ENCODE assay signal across 1 cellular context in the genomic region with DNA sequence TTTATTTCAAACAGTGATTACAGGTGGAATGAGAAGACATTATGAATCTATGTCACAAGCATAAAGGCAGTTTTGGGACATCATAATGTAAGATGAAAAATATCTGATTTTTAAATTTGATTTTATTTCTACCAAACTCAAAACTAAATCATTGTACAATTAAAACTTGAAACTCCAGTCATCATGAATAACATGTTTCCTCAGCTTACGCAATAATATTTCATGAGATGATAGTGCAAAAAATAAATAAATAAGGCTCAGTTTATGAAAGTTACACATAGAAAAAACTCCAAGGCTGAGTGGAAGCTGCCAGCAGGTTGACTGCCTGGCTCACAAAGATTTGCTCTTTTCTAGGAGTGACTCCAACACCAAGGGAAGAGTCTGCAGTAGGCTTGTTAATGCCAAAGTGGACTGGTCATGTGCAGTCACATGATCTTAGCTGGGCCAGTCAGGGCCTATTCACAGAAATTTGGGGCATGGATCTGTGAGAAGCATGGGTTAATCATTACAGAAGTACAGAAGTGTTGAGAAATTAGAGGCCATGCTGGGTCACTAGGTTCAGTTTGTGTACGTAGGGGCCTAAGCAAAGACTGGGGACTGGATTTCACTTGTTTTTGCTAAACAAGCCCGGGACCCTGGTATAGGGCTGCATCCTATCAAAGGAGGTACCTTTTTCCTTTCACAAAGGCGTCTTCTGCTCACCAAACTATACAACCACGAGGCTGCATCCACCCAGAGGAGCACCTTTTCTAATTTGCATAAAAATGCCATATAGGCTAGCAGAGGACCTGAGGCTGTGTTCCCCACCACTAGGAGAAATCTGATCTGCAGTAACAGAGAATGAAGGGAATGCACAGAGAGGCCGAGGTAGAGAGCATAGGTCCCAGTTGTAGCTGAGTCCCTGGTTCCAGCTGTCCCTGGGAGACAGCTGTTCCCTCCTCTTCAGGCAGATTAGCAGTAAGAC.
TF ChIP-seq lines count a peak whose summit lies in the region.

No MANE protein-coding gene starts in this region.

TF ChIP-seq in HepG2, 621 proteins besides CTCF, POLR2A, EP300 and RAD21 (continued from another document and continues in another):
- TF ChIP-seq, protein P1, sequence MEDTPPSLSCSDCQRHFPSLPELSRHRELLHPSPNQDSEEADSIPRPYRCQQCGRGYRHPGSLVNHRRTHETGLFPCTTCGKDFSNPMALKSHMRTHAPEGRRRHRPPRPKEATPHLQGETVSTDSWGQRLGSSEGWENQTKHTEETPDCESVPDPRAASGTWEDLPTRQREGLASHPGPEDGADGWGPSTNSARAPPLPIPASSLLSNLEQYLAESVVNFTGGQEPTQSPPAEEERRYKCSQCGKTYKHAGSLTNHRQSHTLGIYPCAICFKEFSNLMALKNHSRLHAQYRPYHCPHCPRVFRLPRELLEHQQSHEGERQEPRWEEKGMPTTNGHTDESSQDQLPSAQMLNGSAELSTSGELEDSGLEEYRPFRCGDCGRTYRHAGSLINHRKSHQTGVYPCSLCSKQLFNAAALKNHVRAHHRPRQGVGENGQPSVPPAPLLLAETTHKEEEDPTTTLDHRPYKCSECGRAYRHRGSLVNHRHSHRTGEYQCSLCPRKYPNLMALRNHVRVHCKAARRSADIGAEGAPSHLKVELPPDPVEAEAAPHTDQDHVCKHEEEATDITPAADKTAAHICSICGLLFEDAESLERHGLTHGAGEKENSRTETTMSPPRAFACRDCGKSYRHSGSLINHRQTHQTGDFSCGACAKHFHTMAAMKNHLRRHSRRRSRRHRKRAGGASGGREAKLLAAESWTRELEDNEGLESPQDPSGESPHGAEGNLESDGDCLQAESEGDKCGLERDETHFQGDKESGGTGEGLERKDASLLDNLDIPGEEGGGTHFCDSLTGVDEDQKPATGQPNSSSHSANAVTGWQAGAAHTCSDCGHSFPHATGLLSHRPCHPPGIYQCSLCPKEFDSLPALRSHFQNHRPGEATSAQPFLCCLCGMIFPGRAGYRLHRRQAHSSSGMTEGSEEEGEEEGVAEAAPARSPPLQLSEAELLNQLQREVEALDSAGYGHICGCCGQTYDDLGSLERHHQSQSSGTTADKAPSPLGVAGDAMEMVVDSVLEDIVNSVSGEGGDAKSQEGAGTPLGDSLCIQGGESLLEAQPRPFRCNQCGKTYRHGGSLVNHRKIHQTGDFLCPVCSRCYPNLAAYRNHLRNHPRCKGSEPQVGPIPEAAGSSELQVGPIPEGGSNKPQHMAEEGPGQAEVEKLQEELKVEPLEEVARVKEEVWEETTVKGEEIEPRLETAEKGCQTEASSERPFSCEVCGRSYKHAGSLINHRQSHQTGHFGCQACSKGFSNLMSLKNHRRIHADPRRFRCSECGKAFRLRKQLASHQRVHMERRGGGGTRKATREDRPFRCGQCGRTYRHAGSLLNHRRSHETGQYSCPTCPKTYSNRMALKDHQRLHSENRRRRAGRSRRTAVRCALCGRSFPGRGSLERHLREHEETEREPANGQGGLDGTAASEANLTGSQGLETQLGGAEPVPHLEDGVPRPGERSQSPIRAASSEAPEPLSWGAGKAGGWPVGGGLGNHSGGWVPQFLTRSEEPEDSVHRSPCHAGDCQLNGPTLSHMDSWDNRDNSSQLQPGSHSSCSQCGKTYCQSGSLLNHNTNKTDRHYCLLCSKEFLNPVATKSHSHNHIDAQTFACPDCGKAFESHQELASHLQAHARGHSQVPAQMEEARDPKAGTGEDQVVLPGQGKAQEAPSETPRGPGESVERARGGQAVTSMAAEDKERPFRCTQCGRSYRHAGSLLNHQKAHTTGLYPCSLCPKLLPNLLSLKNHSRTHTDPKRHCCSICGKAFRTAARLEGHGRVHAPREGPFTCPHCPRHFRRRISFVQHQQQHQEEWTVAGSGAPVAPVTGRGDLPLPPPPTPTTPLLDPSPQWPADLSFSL (CRISPR knock-in tag; IDR thresholded peaks at IDR 0.05), result no peak
- peak; percentile 79 for TF ChIP-seq NR2F6 (IDR thresholded peaks at IDR 0.05)
- peak; percentile 85 for TF ChIP-seq NR2F6 (CRISPR knock-in tag; IDR thresholded peaks at IDR 0.05)
- TF ChIP-seq SALL2 (CRISPR knock-in tag; IDR thresholded peaks at IDR 0.05), result no peak
- no peak for TF ChIP-seq ZNF75D (CRISPR knock-in tag; IDR thresholded peaks at IDR 0.05; ENCODE audit: borderline replicate concordance)
- TF ChIP-seq ZNF317 (CRISPR knock-in tag; IDR thresholded peaks at IDR 0.05), result peak; percentile 65; the same call in 1 of the 2 replicates
- 0 out of 2 replicates have a peak, but pooled peaks have one; percentile 33 for TF ChIP-seq TOE1 (CRISPR knock-in tag; IDR thresholded peaks at IDR 0.05)
- no peak for TF ChIP-seq ZNF615 (CRISPR knock-in tag; IDR thresholded peaks at IDR 0.05; ENCODE audit: borderline replicate concordance)
- TF ChIP-seq HMGXB3 (CRISPR knock-in tag; IDR thresholded peaks at IDR 0.05; ENCODE audit: borderline replicate concordance), result peak; percentile 80; the same call in 1 of the 2 replicates
- no peak for TF ChIP-seq HOXD1 (CRISPR knock-in tag; IDR thresholded peaks at IDR 0.05)
- TF ChIP-seq, protein P2, sequence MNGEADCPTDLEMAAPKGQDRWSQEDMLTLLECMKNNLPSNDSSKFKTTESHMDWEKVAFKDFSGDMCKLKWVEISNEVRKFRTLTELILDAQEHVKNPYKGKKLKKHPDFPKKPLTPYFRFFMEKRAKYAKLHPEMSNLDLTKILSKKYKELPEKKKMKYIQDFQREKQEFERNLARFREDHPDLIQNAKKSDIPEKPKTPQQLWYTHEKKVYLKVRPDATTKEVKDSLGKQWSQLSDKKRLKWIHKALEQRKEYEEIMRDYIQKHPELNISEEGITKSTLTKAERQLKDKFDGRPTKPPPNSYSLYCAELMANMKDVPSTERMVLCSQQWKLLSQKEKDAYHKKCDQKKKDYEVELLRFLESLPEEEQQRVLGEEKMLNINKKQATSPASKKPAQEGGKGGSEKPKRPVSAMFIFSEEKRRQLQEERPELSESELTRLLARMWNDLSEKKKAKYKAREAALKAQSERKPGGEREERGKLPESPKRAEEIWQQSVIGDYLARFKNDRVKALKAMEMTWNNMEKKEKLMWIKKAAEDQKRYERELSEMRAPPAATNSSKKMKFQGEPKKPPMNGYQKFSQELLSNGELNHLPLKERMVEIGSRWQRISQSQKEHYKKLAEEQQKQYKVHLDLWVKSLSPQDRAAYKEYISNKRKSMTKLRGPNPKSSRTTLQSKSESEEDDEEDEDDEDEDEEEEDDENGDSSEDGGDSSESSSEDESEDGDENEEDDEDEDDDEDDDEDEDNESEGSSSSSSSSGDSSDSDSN (CRISPR knock-in tag; IDR thresholded peaks at IDR 0.05), result peak; percentile 55; the same call in 1 of the 2 replicates
- peak; percentile 98 for TF ChIP-seq RARA (CRISPR knock-in tag; IDR thresholded peaks at IDR 0.05)
- TF ChIP-seq HMG20A (CRISPR knock-in tag; IDR thresholded peaks at IDR 0.05; ENCODE audit: borderline replicate concordance), result peak; percentile 68
- peak; percentile 59; the same call in 1 of the 2 replicates for TF ChIP-seq ZNF772 (CRISPR knock-in tag; IDR thresholded peaks at IDR 0.05)
- no peak for TF ChIP-seq MED8 (CRISPR knock-in tag; IDR thresholded peaks at IDR 0.05; ENCODE audit: insufficient replicate concordance)
- no peak for TF ChIP-seq DNMT3B (CRISPR knock-in tag; conservative IDR thresholded peaks at IDR 0.05)
- 0 out of 2 replicates have a peak, but pooled peaks have one; percentile 41 for TF ChIP-seq ZNF362 (CRISPR knock-in tag; IDR thresholded peaks at IDR 0.05; ENCODE audit: borderline replicate concordance)
- TF ChIP-seq GABPB1 (CRISPR knock-in tag; IDR thresholded peaks at IDR 0.05), result peak; percentile 35; the same call in 1 of the 2 replicates
- TF ChIP-seq HNF4G (IDR thresholded peaks at IDR 0.05; ENCODE audit: borderline replicate concordance, low read depth, low read length), result no peak
- no peak for TF ChIP-seq HNF4G (CRISPR knock-in tag; IDR thresholded peaks at IDR 0.05; ENCODE audit: borderline replicate concordance, low read depth)
- TF ChIP-seq ZNF557 (CRISPR knock-in tag; IDR thresholded peaks at IDR 0.05), result 0 out of 2 replicates have a peak, but pooled peaks have one; percentile 29
- peak; percentile 79 for TF ChIP-seq CEBPG (CRISPR knock-in tag; IDR thresholded peaks at IDR 0.05)
- TF ChIP-seq ZNF564 (CRISPR knock-in tag; IDR thresholded peaks at IDR 0.05), result 0 out of 2 replicates have a peak, but pooled peaks have one; percentile 48
- TF ChIP-seq ZNF547 (CRISPR knock-in tag; IDR thresholded peaks at IDR 0.05), result peak; percentile 35; the same call in 1 of the 2 replicates
- peak; percentile 64; the same call in 1 of the 2 replicates for TF ChIP-seq MEF2D (CRISPR knock-in tag; IDR thresholded peaks at IDR 0.05)
- TF ChIP-seq IKZF5 (CRISPR knock-in tag; IDR thresholded peaks at IDR 0.05), result 0 out of 2 replicates have a peak, but pooled peaks have one; percentile 50
- TF ChIP-seq HCFC1 (IDR thresholded peaks at IDR 0.05; ENCODE audit: low read depth, low read length), result no peak
- peak; percentile 80 for TF ChIP-seq GATAD2A (CRISPR knock-in tag; IDR thresholded peaks at IDR 0.05)
- TF ChIP-seq RXRA (CRISPR knock-in tag; IDR thresholded peaks at IDR 0.05), result peak; percentile 96
- 0 out of 2 replicates have a peak, but pooled peaks have one; percentile 20 for TF ChIP-seq IRF2 (CRISPR knock-in tag; IDR thresholded peaks at IDR 0.05)
- no peak for TF ChIP-seq ZNF496 (CRISPR knock-in tag; IDR thresholded peaks at IDR 0.05; ENCODE audit: insufficient replicate concordance)
- TF ChIP-seq SMAD3 (CRISPR knock-in tag; IDR thresholded peaks at IDR 0.05), result peak; percentile 90; the same call in 1 of the 2 replicates
- TF ChIP-seq, protein P3, sequence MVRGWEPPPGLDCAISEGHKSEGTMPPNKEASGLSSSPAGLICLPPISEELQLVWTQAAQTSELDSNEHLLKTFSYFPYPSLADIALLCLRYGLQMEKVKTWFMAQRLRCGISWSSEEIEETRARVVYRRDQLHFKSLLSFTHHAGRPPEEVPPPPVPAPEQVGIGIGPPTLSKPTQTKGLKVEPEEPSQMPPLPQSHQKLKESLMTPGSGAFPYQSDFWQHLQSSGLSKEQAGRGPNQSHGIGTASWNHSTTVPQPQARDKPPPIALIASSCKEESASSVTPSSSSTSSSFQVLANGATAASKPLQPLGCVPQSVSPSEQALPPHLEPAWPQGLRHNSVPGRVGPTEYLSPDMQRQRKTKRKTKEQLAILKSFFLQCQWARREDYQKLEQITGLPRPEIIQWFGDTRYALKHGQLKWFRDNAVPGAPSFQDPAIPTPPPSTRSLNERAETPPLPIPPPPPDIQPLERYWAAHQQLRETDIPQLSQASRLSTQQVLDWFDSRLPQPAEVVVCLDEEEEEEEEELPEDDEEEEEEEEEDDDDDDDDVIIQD (CRISPR knock-in tag; IDR thresholded peaks at IDR 0.05; ENCODE audit: low read depth), result peak; percentile 99
- no peak for TF ChIP-seq ZNF790 (CRISPR knock-in tag; IDR thresholded peaks at IDR 0.05; ENCODE audit: borderline replicate concordance)
- TF ChIP-seq SOX13 (IDR thresholded peaks at IDR 0.05), result peak; percentile 45; the same call in 1 of the 2 replicates
- peak in 1 of 2 experiments; percentile 84; a peak in 2 of 4 replicates for TF ChIP-seq SOX13 (CRISPR knock-in tag; conservative IDR thresholded peaks at IDR 0.05 in 1 of 2, IDR thresholded peaks at IDR 0.05 in 1 of 2)
- no peak for TF ChIP-seq DBP (CRISPR knock-in tag; IDR thresholded peaks at IDR 0.05; ENCODE audit: not compliant biosample characterization)
- peak; percentile 85; the same call in 1 of the 2 replicates for TF ChIP-seq FOXJ3 (CRISPR knock-in tag; IDR thresholded peaks at IDR 0.05; ENCODE audit: borderline replicate concordance)
- TF ChIP-seq ZNF644 (CRISPR knock-in tag; IDR thresholded peaks at IDR 0.05; ENCODE audit: low read depth), result peak; percentile 98
